28 cellular contexts compared by ENCODE assay signal in genomic region chr12:23333938-23334337, GRCh38.
"Had no signal": no experiment of that assay in that cellular context is flagged by ENCODE, and none has a peak within 500 bp of the region (broad histone marks: within the 10 kb centered on the region; RNA-seq: fewer than 3 reads in every experiment).

No MANE protein-coding gene starts in this region.

- H3K4me3 ChIP-seq: neural progenitor cell, ovary, psoas muscle, skin epidermis, smooth muscle cell, spleen, suprapubic skin, testis, tibial artery, transverse colon, upper lobe of right lung, uterus had no signal

- H3K4me2 ChIP-seq: neural progenitor cell, smooth muscle cell had no signal

- H3K27ac ChIP-seq: neural progenitor cell, ovary, parathyroid adenoma, psoas muscle, skin epidermis, spleen, suprapubic skin, testis, tibial artery, transverse colon, upper lobe of right lung, uterus had no signal

- H3K36me3 ChIP-seq: neural progenitor cell, ovary, spleen, suprapubic skin, tibial artery, transverse colon, upper lobe of right lung, uterus had no signal

- DNase-seq: natural killer cell; occipital lobe; ovary; posterior cingulate gyrus; psoas muscle; right cardiac atrium; spleen; stimulated activated CD4-positive, alpha-beta T cell treated with anti-CD3 and anti-CD28 coated beads, Interleukin-12 subunit alpha, Interleukin-12 subunit beta, amount 100 ng/mL, for 4 hours; stimulated activated CD4-positive, alpha-beta T cell treated with anti-CD3 and anti-CD28 coated beads, Interleukin-1b, Interleukin-23, amount 100 ng/mL, for 48 hours; stimulated activated CD4-positive, alpha-beta T cell treated with anti-CD3 and anti-CD28 coated beads, Interleukin-4, amount 100 ng/mL, for 1 hour; stimulated activated CD4-positive, alpha-beta T cell treated with anti-CD3 and anti-CD28 coated beads, Interleukin-4, amount 100 ng/mL, for 4 hours; stimulated activated CD8-positive, alpha-beta memory T cell treated with anti-CD3 and anti-CD28 coated beads, Interleukin-4, amount 100 ng/mL, for 48 hours; stimulated activated naive CD4-positive, alpha-beta T cell; stimulated activated naive CD8-positive, alpha-beta T cell treated with anti-CD3 and anti-CD28 coated beads, Interleukin-15, amount 100 ng/mL, for 72 hours; stimulated activated naive CD8-positive, alpha-beta T cell treated with anti-CD3 and anti-CD28 coated beads, Interleukin-15, Interleukin-2, amounts not matched to agents 100 U/mL and 50 U/mL, for 24 hours; substantia nigra; testis; tibial artery; transverse colon; upper lobe of right lung; uterus had no signal

- H3K9me3 ChIP-seq: ovary, psoas muscle, suprapubic skin, testis, tibial artery, transverse colon, upper lobe of right lung, uterus had no signal

- ATAC-seq: natural killer cell; psoas muscle; right cardiac atrium; sciatic nerve; stimulated activated memory B cell treated with anti-CD40 and anti-IgM and Interleukin-4, amounts not matched to agents 10 μg/mL and 1 μg/mL and 100 μg/mL, for 72 hours; stimulated activated naive CD8-positive, alpha-beta T cell treated with anti-CD3 and anti-CD28 coated beads, Interleukin-15, amount 100 ng/mL, for 72 hours; stimulated activated naive CD8-positive, alpha-beta T cell treated with anti-CD3 and anti-CD28 coated beads, Interleukin-15, Interleukin-2, amounts not matched to agents 100 U/mL and 50 U/mL, for 24 hours; upper lobe of right lung had no signal

- H2AFZ ChIP-seq: neural progenitor cell, parathyroid adenoma had no signal

- H3K27me3 ChIP-seq: neural progenitor cell, ovary, suprapubic skin, testis, tibial artery, transverse colon, upper lobe of right lung, uterus had no signal

- H3K4me1 ChIP-seq: neural progenitor cell, parathyroid adenoma, psoas muscle, spleen, suprapubic skin, testis, transverse colon, upper lobe of right lung, uterus had no signal

- H3K79me2 ChIP-seq: parathyroid adenoma had no signal

- H3K9ac ChIP-seq: neural progenitor cell, parathyroid adenoma had no signal
